In genomic region chr15:40097968-40098476, GRCh38 we compare ENCODE assay signal across 8 cellular contexts. TPM values are rescaled to one million over a fixed set of nuclear protein-coding genes. Genes with fewer than 3 reads are reported as not detected.
A peak's percentile ranks its signal among the peaks of the same experiment; 100 is the strongest.
DNase-seq lines count a peak whose midpoint lies in the region; ATAC-seq lines count a peak whose summit lies in the region.

No MANE protein-coding gene starts in this region.

- peaks cover 2% of the 10 kb centered on the region for H3K27me3 Mint-ChIP-seq in activated T-helper 1 cell treated with anti-CD3 and anti-CD28 coated beads, Interleukin-12 subunit alpha, Interleukin-12 subunit beta, Interleukin-2, Interleukin-4 antibody, amounts not matched to agents 30 ng/mL and 10 ng/mL and 1 ng/mL, durations not matched to agents 14 hours and 24 hours and 36 hours (ENCODE audit: insufficient read depth)
- no peaks in the 10 kb centered on the region for H3K27me3 Mint-ChIP-seq in memory B cell

- intact Hi-C loops in activated T-helper 1 cell treated with anti-CD3 and anti-CD28 coated beads, Interleukin-12 subunit alpha, Interleukin-12 subunit beta, Interleukin-2, Interleukin-4 antibody, amounts not matched to agents 30 ng/mL and 10 ng/mL and 1 ng/mL, durations not matched to agents 14 hours and 24 hours and 36 hours (cut with micrococcal nuclease): loop anchor here (1.0 to 5.0 kb wide), 7 partner anchors 11 to 466 kb away; partner anchors contain the start of gene BUB1B

- H3K4me3 Mint-ChIP-seq in activated T-helper 1 cell treated with anti-CD3 and anti-CD28 coated beads, Interleukin-12 subunit alpha, Interleukin-12 subunit beta, Interleukin-2, Interleukin-4 antibody, amounts not matched to agents 30 ng/mL and 10 ng/mL and 1 ng/mL, durations not matched to agents 14 hours and 24 hours and 36 hours: peak overlapping the region; percentile 74
- peak overlapping the region; percentile 76 for H3K4me3 Mint-ChIP-seq in memory B cell

- DNase-seq in CD1c-positive myeloid dendritic cell (ENCODE audit: extremely low spot score) (peak; percentile 70), memory B cell (ENCODE audit: low spot score in 2 of 2) (no peak), middle frontal gyrus (ENCODE audit: extremely low spot score, low spot score) (no peak), HuH-7.5 (ENCODE audit: low spot score) (no peak)
- no peak for DNase-seq in activated T-helper 1 cell treated with anti-CD3 and anti-CD28 coated beads, Interleukin-12 subunit alpha, Interleukin-12 subunit beta, Interleukin-2, Interleukin-4 antibody, amounts not matched to agents 30 ng/mL and 10 ng/mL and 1 ng/mL, durations not matched to agents 14 hours and 24 hours and 36 hours (ENCODE audit: low spot score)

- peaks cover 25% of the 10 kb centered on the region for H3K36me3 Mint-ChIP-seq in activated T-helper 1 cell treated with anti-CD3 and anti-CD28 coated beads, Interleukin-12 subunit alpha, Interleukin-12 subunit beta, Interleukin-2, Interleukin-4 antibody, amounts not matched to agents 30 ng/mL and 10 ng/mL and 1 ng/mL, durations not matched to agents 14 hours and 24 hours and 36 hours (ENCODE audit: low read depth)
- peaks cover 19% of the 10 kb centered on the region for H3K36me3 Mint-ChIP-seq in memory B cell

- peak overlapping the region; percentile 99 for H3K27ac Mint-ChIP-seq in activated T-helper 1 cell treated with anti-CD3 and anti-CD28 coated beads, Interleukin-12 subunit alpha, Interleukin-12 subunit beta, Interleukin-2, Interleukin-4 antibody, amounts not matched to agents 30 ng/mL and 10 ng/mL and 1 ng/mL, durations not matched to agents 14 hours and 24 hours and 36 hours
- H3K27ac Mint-ChIP-seq in memory B cell: peak overlapping the region; percentile 93

- H3K9me3 Mint-ChIP-seq in activated T-helper 1 cell treated with anti-CD3 and anti-CD28 coated beads, Interleukin-12 subunit alpha, Interleukin-12 subunit beta, Interleukin-2, Interleukin-4 antibody, amounts not matched to agents 30 ng/mL and 10 ng/mL and 1 ng/mL, durations not matched to agents 14 hours and 24 hours and 36 hours: no peaks in the 10 kb centered on the region
- H3K9me3 Mint-ChIP-seq in memory B cell: no peaks in the 10 kb centered on the region

- peaks cover 92% of the 10 kb centered on the region for H3K4me1 Mint-ChIP-seq in activated T-helper 1 cell treated with anti-CD3 and anti-CD28 coated beads, Interleukin-12 subunit alpha, Interleukin-12 subunit beta, Interleukin-2, Interleukin-4 antibody, amounts not matched to agents 30 ng/mL and 10 ng/mL and 1 ng/mL, durations not matched to agents 14 hours and 24 hours and 36 hours (ENCODE audit: low read depth)
- H3K4me1 Mint-ChIP-seq in memory B cell: peaks cover 67% of the 10 kb centered on the region

- peak; percentile 5 for ATAC-seq in HG03354 (IDR thresholded peaks at IDR 0.05; ENCODE audit: poor library complexity, severe bottlenecking, unreplicated experiment)
- ATAC-seq in memory B cell (ENCODE audit: low read depth): peak; percentile 11
- no peak for ATAC-seq in HG03457 (IDR thresholded peaks at IDR 0.05; ENCODE audit: unreplicated experiment)
- ATAC-seq in activated CD4-positive, CD25-positive, alpha-beta regulatory T cell treated with anti-CD3 and anti-CD28 coated beads, Interleukin-2, amount 50 U/mL, for 24 hours: no peak

RNA-seq across cellular contexts. Expression of gene BMF, which starts 10.7 kb away (rescaled TPM):
- total RNA-seq in activated T-helper 1 cell treated with anti-CD3 and anti-CD28 coated beads, Interleukin-12 subunit alpha, Interleukin-12 subunit beta, Interleukin-2, Interleukin-4 antibody, amounts not matched to agents 30 ng/mL and 10 ng/mL and 1 ng/mL, durations not matched to agents 14 hours and 24 hours and 36 hours: 10.1 and 16.5 TPM in 2 replicates

RNA-seq across cellular contexts. Expression of gene SRP14, which starts 59.0 kb away (rescaled TPM):
- total RNA-seq in activated T-helper 1 cell treated with anti-CD3 and anti-CD28 coated beads, Interleukin-12 subunit alpha, Interleukin-12 subunit beta, Interleukin-2, Interleukin-4 antibody, amounts not matched to agents 30 ng/mL and 10 ng/mL and 1 ng/mL, durations not matched to agents 14 hours and 24 hours and 36 hours: 144 and 147 TPM in 2 replicates

Comparison
In these comparisons a context has a peak if more than half of its experiments do, and no peak if none do; other contexts are left out.
1. ATAC-seq: peak in HG03354 (single experiment) and memory B cell (single experiment); none in HG03457 (single experiment) and activated CD4-positive, CD25-positive, alpha-beta regulatory T cell treated with anti-CD3 and anti-CD28 coated beads, Interleukin-2, amount 50 U/mL, for 24 hours (0 of 2).